In genomic region chr7:98594348-98594747, GRCh38 we compare ENCODE assay signal across 10 cellular contexts. TPM values are rescaled to one million over a fixed set of nuclear protein-coding genes. Genes with fewer than 3 reads are reported as not detected.
"Had no signal": no experiment of that assay in that cellular context is flagged by ENCODE, and none has a peak within 500 bp of the region (broad histone marks: within the 10 kb centered on the region; RNA-seq: fewer than 3 reads in every experiment).

No MANE protein-coding gene starts in this region.

- H3K27ac ChIP-seq: HL-60, KMS-11 had no signal

- H3K4me3 ChIP-seq: K562 had no signal

- ATAC-seq: HepG2 had no signal

- DNase-seq: IMR-90, KBM-7, KG1 had no signal

RNA-seq across cellular contexts. Expression of gene NPTX2, which starts 22.7 kb away (rescaled TPM):
- total RNA-seq: HepG2, HT-29, HT1080 had no signal
- polyA plus RNA-seq: HepG2, IgD-negative memory B cell, K562 had no signal
